Comparison of ENCODE assay signal across 8 cellular contexts in the genomic region with DNA sequence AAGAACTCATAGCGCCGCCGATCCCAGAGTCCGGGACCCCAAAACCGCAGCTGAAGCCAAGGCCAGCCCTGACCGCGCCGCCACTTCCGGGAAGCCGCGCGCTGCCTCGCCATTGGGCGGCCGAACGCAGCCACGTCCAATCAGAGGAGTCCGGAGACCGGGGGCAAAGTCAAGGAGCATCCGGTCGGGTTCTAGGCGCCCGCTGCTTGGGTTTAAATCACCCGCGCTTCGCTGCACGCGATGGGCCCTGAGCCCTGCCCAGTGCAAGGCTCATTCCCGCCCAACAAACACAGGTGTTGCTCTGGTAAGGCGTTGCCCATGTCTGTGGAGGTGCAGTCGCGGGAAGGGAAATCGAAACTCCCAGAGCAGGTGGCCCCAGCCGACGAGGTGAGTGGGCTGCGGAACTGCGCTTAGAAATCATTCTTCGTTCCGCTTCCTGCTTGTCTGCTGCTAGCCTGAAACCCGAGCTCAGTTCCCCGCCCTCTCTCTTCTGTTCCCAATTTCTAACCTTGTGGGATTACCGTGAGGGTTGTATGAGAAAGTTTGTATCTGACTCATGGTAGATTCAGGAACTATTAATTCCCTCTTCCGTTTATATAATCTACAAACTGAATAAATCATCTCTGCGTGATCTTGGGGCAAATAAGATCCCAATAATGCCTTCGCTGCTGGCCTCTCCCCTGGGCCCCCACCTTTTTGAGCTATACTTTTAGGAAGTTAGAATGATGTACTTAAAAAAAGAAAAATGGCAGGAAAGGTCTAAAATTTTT. TPM values are rescaled to one million over a fixed set of nuclear protein-coding genes. Genes with fewer than 3 reads are reported as not detected.
A peak's percentile ranks its signal among the peaks of the same experiment; 100 is the strongest.
DNase-seq lines count a peak whose midpoint lies in the region; ATAC-seq, FAIRE-seq and TF ChIP-seq lines count a peak whose summit lies in the region.

Gene DCLRE1C (minus strand): TSS at position 96 of the 770 bp plus-strand sequence. CDS start 86 bp downstream, at position 10.

- H3K9me3 ChIP-seq in OCI-LY1 (ENCODE audit: low read length), result no peaks in the 10 kb centered on the region

- H3K79me2 ChIP-seq in OCI-LY1 (ENCODE audit: insufficient read depth, low read length), result peaks cover 39% of the 10 kb centered on the region

- peak within 1 kb of the TSS; percentile 98 for H3K27ac Mint-ChIP-seq in mesothelial cell of epicardium

- no peak within 1 kb of the TSS for H2AFZ ChIP-seq in OCI-LY1 (ENCODE audit: low read length)

- H4K20me1 ChIP-seq in OCI-LY1 (ENCODE audit: insufficient read depth, low read length), result no peaks in the 10 kb centered on the region

- H3F3A ChIP-seq in OCI-LY1 (ENCODE audit: insufficient read depth, low read length), result no peaks in the 10 kb centered on the region

- H3K27me3 ChIP-seq in OCI-LY1 (ENCODE audit: insufficient read depth, low read length), result no peaks in the 10 kb centered on the region

- peak; percentile 33 for FAIRE-seq in endometrium (lab: Jason Lieb, UNC)

- H3K4me1 Mint-ChIP-seq in mesothelial cell of epicardium, result peaks cover 20% of the 10 kb centered on the region

- TF ChIP-seq CTCF in OCI-LY1 (IDR thresholded peaks at IDR 0.05; ENCODE audit: low read length) (no peak), mesothelial cell of epicardium (IDR thresholded peaks at IDR 0.05; ENCODE audit: unreplicated experiment) (no peak)

- H3K9me3 Mint-ChIP-seq in mesothelial cell of epicardium, result no peaks in the 10 kb centered on the region

- peak; percentile 73 for ATAC-seq in GM21526 (IDR thresholded peaks at IDR 0.05; ENCODE audit: low FRiP score, unreplicated experiment)

- peak within 1 kb of the TSS; percentile 88 for H3K4me3 Mint-ChIP-seq in mesothelial cell of epicardium

- H3K36me3 ChIP-seq in OCI-LY1 (ENCODE audit: insufficient read depth, low read length), result peaks cover 15% of the 10 kb centered on the region

- peak within 1 kb of the TSS; percentile 82 for H3K27ac ChIP-seq in OCI-LY1 (ENCODE audit: low read depth, low read length, poor library complexity, severe bottlenecking)

- H3K27me3 Mint-ChIP-seq in mesothelial cell of epicardium (ENCODE audit: low read depth), result no peaks in the 10 kb centered on the region

- peak within 1 kb of the TSS; percentile 68 for H3K4me3 ChIP-seq in OCI-LY1 (ENCODE audit: low read depth, low read length, poor library complexity, severe bottlenecking)

- peak within 1 kb of the TSS; percentile 76 for H3K9ac ChIP-seq in OCI-LY1 (ENCODE audit: low read length)

- DNase-seq in DMS 273 (lab: John Stamatoyannopoulos, UW; ENCODE audit: unreplicated experiment) (peak; percentile 91), HuH-7 (ENCODE audit: low spot score) (peak; percentile 94), mesothelial cell of epicardium (ENCODE audit: low spot score in 2 of 2, unreplicated experiment in 2 of 2) (peak; percentile 70 to 88)
- DNase-seq in activated CD8-positive, alpha-beta memory T cell treated with anti-CD3 and anti-CD28 coated beads, Interleukin-2, amount 50 U/mL, for 4 hours, result peak; percentile 83
- DNase-seq in stimulated activated CD8-positive, alpha-beta memory T cell treated with anti-CD3 and anti-CD28 coated beads, Interleukin-15, amount 100 ng/mL, for 4 hours (ENCODE audit: low read depth in 2 of 2), result peak; percentile 78 to 82

- H3K9me2 ChIP-seq in OCI-LY1 (ENCODE audit: low read depth, low read length), result no peaks in the 10 kb centered on the region

- H3K4me1 ChIP-seq in OCI-LY1 (ENCODE audit: insufficient read depth, low read length, severe bottlenecking), result peaks cover 39% of the 10 kb centered on the region

- H3K4me2 ChIP-seq in OCI-LY1 (ENCODE audit: low read length), result peak within 1 kb of the TSS; percentile 86

- no peaks in the 10 kb centered on the region for H3K36me3 Mint-ChIP-seq in mesothelial cell of epicardium

RNA-seq across cellular contexts. Expression of gene DCLRE1C, which starts in this region (rescaled TPM):
- total RNA-seq in mesothelial cell of epicardium, result 9.4 to 11.9 TPM (median 10.5 TPM) in 3 replicates

Comparison
In these comparisons a context has a peak if more than half of its experiments do, and no peak if none do; other contexts are left out.
1. Peak in every context shown above with its lines: DNase-seq, ATAC-seq, H3K4me3 ChIP-seq and H3K27ac ChIP-seq.